Comparison of ENCODE assay signal across 11 cellular contexts in the genomic region with DNA sequence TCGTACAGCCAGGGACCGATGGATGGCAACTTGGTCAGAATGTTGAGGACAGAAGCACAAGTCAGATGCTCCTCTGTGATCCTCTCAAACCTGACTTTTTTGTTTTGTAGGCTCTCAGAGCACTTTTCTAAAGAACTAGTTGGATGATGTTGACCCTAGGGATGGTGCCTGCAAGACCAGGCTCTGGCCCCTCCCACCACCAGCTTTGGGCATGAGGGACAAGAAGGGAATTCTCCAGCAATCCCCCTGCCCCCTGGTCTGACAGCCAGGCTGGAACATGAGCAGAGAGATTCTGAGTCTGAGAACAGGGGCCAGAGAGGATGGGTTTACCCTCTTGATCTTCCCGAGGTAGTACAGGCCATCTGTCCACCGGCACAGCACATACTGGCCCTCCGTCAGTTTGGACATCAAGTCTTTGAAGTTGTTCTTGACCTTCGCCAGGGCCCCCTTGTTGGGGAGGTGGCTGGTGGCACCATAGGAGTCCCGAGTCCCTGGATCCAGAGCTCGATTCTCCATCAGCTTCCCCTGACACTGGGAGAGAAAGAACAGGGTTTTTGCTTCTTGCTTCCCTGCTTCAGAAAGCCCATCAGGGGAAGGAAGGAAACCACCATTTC. TPM values are rescaled to one million over a fixed set of nuclear protein-coding genes. Genes with fewer than 3 reads are reported as not detected.
A peak's percentile ranks its signal among the peaks of the same experiment; 100 is the strongest.
DNase-seq lines count a peak whose midpoint lies in the region; ATAC-seq, FAIRE-seq and TF ChIP-seq lines count a peak whose summit lies in the region.
"Had no signal": no experiment of that assay in that cellular context is flagged by ENCODE, and none has a peak within 500 bp of the region (broad histone marks: within the 10 kb centered on the region; RNA-seq: fewer than 3 reads in every experiment).

No MANE protein-coding gene starts in this region.

- H3K9me1 ChIP-seq in keratinocyte (ENCODE audit: control insufficient read depth, extremely low read depth, insufficient read depth, low read length) = no peaks in the 10 kb centered on the region

- peak overlapping the region; percentile 29 for H3K4me2 ChIP-seq in keratinocyte (ENCODE audit: control insufficient read depth, extremely low read depth, insufficient read depth, low read depth, low read length)

- peaks cover 14% of the 10 kb centered on the region for H3K36me3 Mint-ChIP-seq in CD4-positive, CD25-positive, alpha-beta regulatory T cell
- H3K36me3 Mint-ChIP-seq in activated CD4-positive, alpha-beta memory T cell treated with anti-CD3 and anti-CD28 coated beads for 36 hours = peaks cover 64% of the 10 kb centered on the region

- no peaks in the 10 kb centered on the region for H3K9me3 ChIP-seq in CD4-positive, CD25-positive, alpha-beta regulatory T cell (ENCODE audit: control insufficient read depth in 2 of 2, low read length in 2 of 2)
- H3K9me3 ChIP-seq in HUES48 (ENCODE audit: control insufficient read depth, insufficient read depth, low read length) (no peaks in the 10 kb centered on the region), keratinocyte (ENCODE audit: control insufficient read depth, low read depth, low read length) (no peaks in the 10 kb centered on the region), thyroid gland (no peaks in the 10 kb centered on the region)

- TF ChIP-seq CTCF in keratinocyte (optimal IDR thresholded peaks at IDR 0.05 in 1 of 3, IDR thresholded peaks at IDR 0.05 in 1 of 3, conservative IDR thresholded peaks at IDR 0.05 in 1 of 3; ENCODE audit: extremely low read depth in 1 of 3, insufficient read depth in 2 of 3, low read length in 3 of 3) (no peak), thyroid gland (IDR thresholded peaks at IDR 0.05) (no peak)

- peak overlapping the region; percentile 69 to 87 (median 87) for H3K27ac Mint-ChIP-seq in CD4-positive, CD25-positive, alpha-beta regulatory T cell
- H3K27ac Mint-ChIP-seq in activated CD4-positive, alpha-beta memory T cell treated with anti-CD3 and anti-CD28 coated beads for 36 hours = peak overlapping the region; percentile 98

- no peaks in the 10 kb centered on the region for H4K20me1 ChIP-seq in keratinocyte (ENCODE audit: control insufficient read depth, extremely low read depth, insufficient read depth, low read length)

- no peaks in the 10 kb centered on the region for H3K79me2 ChIP-seq in keratinocyte (ENCODE audit: control insufficient read depth, insufficient read depth, low read length)

- no peak for FAIRE-seq in keratinocyte (lab: Jason Lieb, UNC)
- FAIRE-seq: bronchial epithelial cell had no signal

- H3K4me1 ChIP-seq in CD4-positive, CD25-positive, alpha-beta regulatory T cell (ENCODE audit: control insufficient read depth, insufficient read depth, low read length, poor library complexity, severe bottlenecking) = peaks cover 70% of the 10 kb centered on the region
- H3K4me1 ChIP-seq in HUES48 (ENCODE audit: control insufficient read depth, insufficient read depth, low read length) = peaks cover 48% of the 10 kb centered on the region
- H3K4me1 ChIP-seq in keratinocyte (ENCODE audit: control insufficient read depth, extremely low read depth, insufficient read depth, low read length) = peaks cover 36% of the 10 kb centered on the region
- H3K4me1 ChIP-seq in thyroid gland = peaks cover 5 to 6% of the 10 kb centered on the region in 2 donors

- POLR2A ChIA-PET in activated CD4-positive, alpha-beta memory T cell treated with anti-CD3 and anti-CD28 coated beads for 36 hours (lab: Charles Lee) = interaction anchor here (0.8 to 5.3 kb wide), 6 partner anchors 19 to 53 kb away, joined by 3 to 48 read pairs (median 7); a partner anchor contains a TSS

- H2AFZ ChIP-seq in keratinocyte (ENCODE audit: control insufficient read depth, low read length) = no peak overlapping the region

- no peaks in the 10 kb centered on the region for H3K27me3 Mint-ChIP-seq in CD4-positive, CD25-positive, alpha-beta regulatory T cell
- no peaks in the 10 kb centered on the region for H3K27me3 Mint-ChIP-seq in activated CD4-positive, alpha-beta memory T cell treated with anti-CD3 and anti-CD28 coated beads for 36 hours

- DNase-seq in CD4-positive, CD25-positive, alpha-beta regulatory T cell = no peak
- no peak for DNase-seq in activated CD4-positive, alpha-beta memory T cell treated with anti-CD3 and anti-CD28 coated beads for 36 hours
- DNase-seq in keratinocyte (ENCODE audit: low read depth, low spot score) (no peak), thyroid gland (no peak)
- DNase-seq in NK-92 treated with Interleukin-12 subunit alpha and Interleukin-12 subunit beta, amount 100 ng/mL, for 24 hours (lab: John Stamatoyannopoulos, UW) = no peak
- DNase-seq: COR-L47, left ventricle myocardium superior had no signal

- no peaks in the 10 kb centered on the region for H3K27me3 ChIP-seq in CD4-positive, CD25-positive, alpha-beta regulatory T cell (ENCODE audit: control insufficient read depth, insufficient read depth, low read length)
- peaks cover 9% of the 10 kb centered on the region for H3K27me3 ChIP-seq in HUES48 (ENCODE audit: control insufficient read depth, insufficient read depth, low read length)
- H3K27me3 ChIP-seq in keratinocyte (ENCODE audit: control insufficient read depth, extremely low read depth, insufficient read depth, low read length) = no peaks in the 10 kb centered on the region
- H3K27me3 ChIP-seq in thyroid gland = no peaks in the 10 kb centered on the region

- intact Hi-C loops in activated CD4-positive, alpha-beta memory T cell treated with anti-CD3 and anti-CD28 coated beads for 36 hours (cut with micrococcal nuclease) = no loop called here
- intact Hi-C loops in thyroid gland (cut with DNase I) = loop anchor here (5.0 kb wide), 1 partner anchor 53 kb away; a partner anchor contains a TSS

- CTCF ChIA-PET in activated CD4-positive, alpha-beta memory T cell treated with anti-CD3 and anti-CD28 coated beads for 36 hours (lab: Charles Lee) = interaction anchor here (1.5 to 3.0 kb wide), 2 partner anchors 16 to 28 kb away, joined by 3 to 12 read pairs; no protein-coding TSS in a partner anchor

- H3K27ac ChIP-seq in CD4-positive, CD25-positive, alpha-beta regulatory T cell (ENCODE audit: insufficient read depth, low read length, poor library complexity, severe bottlenecking) = peak overlapping the region; percentile 58
- H3K27ac ChIP-seq in HUES48 (ENCODE audit: low read depth, low read length) (peak overlapping the region; percentile 75), keratinocyte (ENCODE audit: control insufficient read depth, insufficient read depth, low read length) (peak overlapping the region; percentile 59), thyroid gland (no peak overlapping the region)

- peaks cover 43% of the 10 kb centered on the region for H3K36me3 ChIP-seq in CD4-positive, CD25-positive, alpha-beta regulatory T cell (ENCODE audit: control insufficient read depth, insufficient read depth, low read length)
- H3K36me3 ChIP-seq in HUES48 (ENCODE audit: control insufficient read depth, insufficient read depth, low read length) = peaks cover 21% of the 10 kb centered on the region
- peaks cover 1 to 22% of the 10 kb centered on the region in 2 experiments for H3K36me3 ChIP-seq in keratinocyte (ENCODE audit: control insufficient read depth in 2 of 2, extremely low read depth in 1 of 2, insufficient read depth in 2 of 2, low read length in 2 of 2)
- no peaks in the 10 kb centered on the region for H3K36me3 ChIP-seq in thyroid gland

- H3K4me3 ChIP-seq in CD4-positive, CD25-positive, alpha-beta regulatory T cell (ENCODE audit: low read depth, low read length) = no peak overlapping the region
- H3K4me3 ChIP-seq in HUES48 (ENCODE audit: low read depth, low read length) (no peak overlapping the region), keratinocyte (ENCODE audit: control insufficient read depth in 2 of 3, extremely low read depth in 1 of 3, insufficient read depth in 2 of 3, low read depth in 1 of 3, low read length in 3 of 3) (no peak overlapping the region), thyroid gland (replicated peaks in 1 of 3) (no peak overlapping the region)

- no peak for ATAC-seq in CD4-positive, CD25-positive, alpha-beta regulatory T cell (ENCODE audit: low read depth in 2 of 2)
- ATAC-seq in HG02973 (IDR thresholded peaks at IDR 0.05; ENCODE audit: unreplicated experiment) = no peak
- no peak for ATAC-seq in HG02571 (IDR thresholded peaks at IDR 0.05; ENCODE audit: unreplicated experiment)
- ATAC-seq: left ventricle myocardium superior had no signal

- 91 to 95% methylated on average over 5 to 8 of the region's 8 CpGs for WGBS in thyroid gland, 2 donors

- no peak for TF ChIP-seq POLR2A in thyroid gland (IDR thresholded peaks at IDR 0.05)

- H3K9ac ChIP-seq in HUES48 (ENCODE audit: low read depth, low read length) (no peak overlapping the region), keratinocyte (ENCODE audit: control insufficient read depth, extremely low read depth, insufficient read depth, low read length) (no peak overlapping the region)

- peak overlapping the region; percentile 42 to 89 (median 65) for H3K4me3 Mint-ChIP-seq in CD4-positive, CD25-positive, alpha-beta regulatory T cell
- H3K4me3 Mint-ChIP-seq in activated CD4-positive, alpha-beta memory T cell treated with anti-CD3 and anti-CD28 coated beads for 36 hours = peak overlapping the region; percentile 92

- H3K9me3 Mint-ChIP-seq in CD4-positive, CD25-positive, alpha-beta regulatory T cell = no peaks in the 10 kb centered on the region
- H3K9me3 Mint-ChIP-seq in activated CD4-positive, alpha-beta memory T cell treated with anti-CD3 and anti-CD28 coated beads for 36 hours = no peaks in the 10 kb centered on the region

- dilution Hi-C loops in keratinocyte (cut with MboI; ENCODE audit: extremely low pct_ligation_motif_present, low sequenced_read_pairs) = no loop called here

- H3K4me1 Mint-ChIP-seq in CD4-positive, CD25-positive, alpha-beta regulatory T cell = peaks cover 26 to 75% (median 51%) of the 10 kb centered on the region in 4 donors
- peaks cover 76% of the 10 kb centered on the region for H3K4me1 Mint-ChIP-seq in activated CD4-positive, alpha-beta memory T cell treated with anti-CD3 and anti-CD28 coated beads for 36 hours (ENCODE audit: low read depth)

RNA-seq across cellular contexts. Expression of a gene that starts 2.7 kb away (rescaled TPM):
- total RNA-seq in CD4-positive, CD25-positive, alpha-beta regulatory T cell = 149 TPM
- polyA plus RNA-seq in CD4-positive, CD25-positive, alpha-beta regulatory T cell = 10 to 100 TPM; 21.4 to 43.2 (median 31.9) TPM
- total RNA-seq in activated CD4-positive, alpha-beta memory T cell treated with anti-CD3 and anti-CD28 coated beads for 36 hours = 100 to 1,000 TPM; 183 to 189 TPM
- polyA plus RNA-seq in keratinocyte = 7.3 to 31.4 TPM (median 11.7 TPM) in 3 replicates
- polyA plus RNA-seq in keratinocyte (2011; ENCODE audit: low read depth) = 5.5 TPM
- polyA plus RNA-seq in keratinocyte (2011; cell fraction: cytosol; rRNA removed) = 10.0 and 13.5 TPM in 2 replicates
- 8.5 and 9.0 TPM in 2 replicates for polyA plus RNA-seq in keratinocyte (2011; cell fraction: nucleus; rRNA removed)
- polyA plus RNA-seq in keratinocyte (2012; ENCODE audit: low replicate concordance) = 4.6 and 24.5 TPM in 2 replicates
- polyA minus RNA-seq in keratinocyte = 7.7 to 63.6 TPM (median 20.9 TPM) in 3 replicates
- polyA minus RNA-seq in keratinocyte (2011; cell fraction: cytosol; rRNA and poly(A)+ RNA removed) = 18.2 TPM
- polyA minus RNA-seq in keratinocyte (2011; cell fraction: nucleus; rRNA and poly(A)+ RNA removed) = 4.7 and 5.7 TPM in 2 replicates
- 10 to 100 TPM; 10.8 to 24.1 (median 13.1) TPM for total RNA-seq in thyroid gland

RNA-seq across cellular contexts. Expression of a gene that starts 31.6 kb away (rescaled TPM):
- total RNA-seq in CD4-positive, CD25-positive, alpha-beta regulatory T cell = 44.0 TPM
- polyA plus RNA-seq in CD4-positive, CD25-positive, alpha-beta regulatory T cell = 10 to 100 TPM; 27.0 to 34.5 (median 29.9) TPM
- total RNA-seq in activated CD4-positive, alpha-beta memory T cell treated with anti-CD3 and anti-CD28 coated beads for 36 hours = 10 to 100 TPM; 69.7 to 71.0 TPM
- polyA plus RNA-seq in keratinocyte = 39.4 to 55.2 TPM (median 41.6 TPM) in 3 replicates
- polyA plus RNA-seq in keratinocyte (2011; ENCODE audit: low read depth) = 39.4 TPM
- polyA plus RNA-seq in keratinocyte (2011; cell fraction: cytosol; rRNA removed) = 30.9 and 59.7 TPM in 2 replicates
- 35.6 and 44.6 TPM in 2 replicates for polyA plus RNA-seq in keratinocyte (2011; cell fraction: nucleus; rRNA removed)
- 20.5 and 31.8 TPM in 2 replicates for polyA plus RNA-seq in keratinocyte (2012; ENCODE audit: low replicate concordance)
- 14.5 to 47.0 TPM (median 32.2 TPM) in 3 replicates for polyA minus RNA-seq in keratinocyte
- 74.6 TPM for polyA minus RNA-seq in keratinocyte (2011; cell fraction: cytosol; rRNA and poly(A)+ RNA removed)
- 21.2 and 34.3 TPM in 2 replicates for polyA minus RNA-seq in keratinocyte (2011; cell fraction: nucleus; rRNA and poly(A)+ RNA removed)
- total RNA-seq in thyroid gland = 10 to 100 TPM; 34.8 to 38.6 (median 36.5) TPM

RNA-seq across cellular contexts. Expression of a gene that starts 52.3 kb away (rescaled TPM):
- 167 TPM for total RNA-seq in CD4-positive, CD25-positive, alpha-beta regulatory T cell
- 10 to 100 TPM; 13.5 to 18.7 (median 16.5) TPM for polyA plus RNA-seq in CD4-positive, CD25-positive, alpha-beta regulatory T cell
- 100 to 1,000 TPM; 124 TPM for total RNA-seq in activated CD4-positive, alpha-beta memory T cell treated with anti-CD3 and anti-CD28 coated beads for 36 hours
- polyA plus RNA-seq in keratinocyte = 0.71 to 2.5 TPM (median 1.2 TPM) in 3 replicates
- polyA plus RNA-seq in keratinocyte (2011; ENCODE audit: low read depth) = 1.1 TPM
- 0.26 and 0.43 TPM in 2 replicates for polyA plus RNA-seq in keratinocyte (2011; cell fraction: cytosol; rRNA removed)
- polyA plus RNA-seq in keratinocyte (2011; cell fraction: nucleus; rRNA removed) = 9.9 and 11.7 TPM in 2 replicates
- polyA plus RNA-seq in keratinocyte (2012; ENCODE audit: low replicate concordance) = 0.54 and 1.9 TPM in 2 replicates
- polyA minus RNA-seq in keratinocyte = 0.43 to 1.2 TPM (median 1.1 TPM) in 3 replicates
- 0.58 TPM for polyA minus RNA-seq in keratinocyte (2011; cell fraction: cytosol; rRNA and poly(A)+ RNA removed)
- 1.3 and 2.0 TPM in 2 replicates for polyA minus RNA-seq in keratinocyte (2011; cell fraction: nucleus; rRNA and poly(A)+ RNA removed)
- 1 to 10 TPM; 5.7 to 7.8 (median 6.6) TPM for total RNA-seq in thyroid gland

Comparison
In these comparisons a context has a peak if more than half of its experiments do, and no peak if none do; other contexts are left out.
1. H3K27ac ChIP-seq: peak in CD4-positive, CD25-positive, alpha-beta regulatory T cell (single experiment), HUES48 (single experiment) and keratinocyte (single experiment); none in thyroid gland (0 of 3).
2. RNA of a gene that starts 52.3 kb away (total RNA-seq): 167 TPM in CD4-positive, CD25-positive, alpha-beta regulatory T cell (single experiment) and 124 TPM in activated CD4-positive, alpha-beta memory T cell treated with anti-CD3 and anti-CD28 coated beads for 36 hours; 5.7 to 7.8 TPM in thyroid gland; every median in the first group is over 10 times any median in the second.